Comparison of ENCODE assay signal across 22 cellular contexts in genomic region chr10:129440722-129441316, GRCh38. TPM values are rescaled to one million over a fixed set of nuclear protein-coding genes. Genes with fewer than 3 reads are reported as not detected.
DNase-seq lines count a peak whose midpoint lies in the region; ATAC-seq and TF ChIP-seq lines count a peak whose summit lies in the region.
"Had no signal": no experiment of that assay in that cellular context is flagged by ENCODE, and none has a peak within 500 bp of the region (broad histone marks: within the 10 kb centered on the region; RNA-seq: fewer than 3 reads in every experiment).

No MANE protein-coding gene starts in this region.

- H3F3A ChIP-seq in GM23338 (replicated peaks; ENCODE audit: low read depth), result no peaks in the 10 kb centered on the region

- no peak overlapping the region for H2BK5ac ChIP-seq in neuronal stem cell (ENCODE audit: low read length)

- peaks cover 22% of the 10 kb centered on the region; the same call in 1 of the 2 replicates for H3K9me2 ChIP-seq in GM23338 (ENCODE audit: insufficient read depth)

- peak overlapping the region; percentile 22 for H3K18ac ChIP-seq in neuronal stem cell (ENCODE audit: low read length)

- H3K4me3 Mint-ChIP-seq in GM23338, result no peak overlapping the region
- H3K4me3 Mint-ChIP-seq: CD4-positive, alpha-beta T cell; CD8-positive, alpha-beta T cell had no signal

- no peak for TF ChIP-seq CTCF in GM23338 (conservative IDR thresholded peaks at IDR 0.05; ENCODE audit: low read depth in 2 of 2)

- H3K27ac ChIP-seq in GM23338 (ENCODE audit: low read depth) (no peak overlapping the region), neuronal stem cell (replicated peaks; ENCODE audit: low read length) (no peak overlapping the region)
- H3K27ac ChIP-seq: BLaER1 treated with 17β-estradiol and CSF1 and Interleukin-3, amounts not matched to agents 10 nM and 100 nM; C4-2B had no signal

- no peak overlapping the region for H4K8ac ChIP-seq in neuronal stem cell (ENCODE audit: low read depth, low read length)

- peaks cover 18% of the 10 kb centered on the region for H3K9me3 Mint-ChIP-seq in GM23338
- H3K9me3 Mint-ChIP-seq: CD4-positive, alpha-beta T cell; CD8-positive, alpha-beta T cell had no signal

- H4K91ac ChIP-seq in neuronal stem cell (ENCODE audit: low read depth, low read length, poor library complexity), result no peak overlapping the region

- H3K4me3 ChIP-seq in GM23338 (no peak overlapping the region), neuronal stem cell (ENCODE audit: low read length in 2 of 2) (no peak overlapping the region)
- H3K4me3 ChIP-seq: BLaER1 treated with 17β-estradiol and CSF1 and Interleukin-3, amounts not matched to agents 10 nM and 100 nM; GM12878 had no signal

- no peak overlapping the region for H3K27ac Mint-ChIP-seq in GM23338
- H3K27ac Mint-ChIP-seq: CD4-positive, alpha-beta T cell; CD8-positive, alpha-beta T cell had no signal

- H3K4me1 ChIP-seq in GM23338 (ENCODE audit: insufficient read depth) (peaks cover 8% of the 10 kb centered on the region), neuronal stem cell (ENCODE audit: control insufficient read depth in 2 of 2, insufficient read depth in 1 of 2, low read depth in 1 of 2, low read length in 2 of 2) (no peaks in the 10 kb centered on the region)
- H3K4me1 ChIP-seq: BE2C had no signal

- H3K14ac ChIP-seq in neuronal stem cell (ENCODE audit: low read length), result no peak overlapping the region

- H3K79me1 ChIP-seq in neuronal stem cell (ENCODE audit: low read depth, low read length), result no peaks in the 10 kb centered on the region

- no peak overlapping the region for H2BK120ac ChIP-seq in neuronal stem cell (ENCODE audit: low read depth, low read length)

- DNase-seq in GM23338 (ENCODE audit: low spot score) (no peak), islet precursor cell (peak; percentile 43), neuronal stem cell (ENCODE audit: low spot score) (no peak), NCI-H1694 (lab: John Stamatoyannopoulos, UW) (no peak)
- DNase-seq: 8988T; ACHN; BE2C; Caco-2; Calu3; CD4-positive, alpha-beta T cell; DMS 273 treated with DMSO at 0.1 percent for 48 hours; DMS153; DMS53; DND-41; EL; GDM1 had no signal

- peaks cover 18% of the 10 kb centered on the region for H3K36me3 Mint-ChIP-seq in GM23338 (ENCODE audit: low read depth)
- H3K36me3 Mint-ChIP-seq: CD8-positive, alpha-beta T cell had no signal

- no peaks in the 10 kb centered on the region for H3K79me2 ChIP-seq in GM23338 (replicated peaks; ENCODE audit: insufficient read depth)

- no peak overlapping the region for H2AK5ac ChIP-seq in neuronal stem cell (ENCODE audit: low read depth, low read length)

- H3K4me1 Mint-ChIP-seq in GM23338, result peaks cover 22% of the 10 kb centered on the region

- H4K20me1 ChIP-seq in GM23338 (replicated peaks; ENCODE audit: insufficient read depth), result no peaks in the 10 kb centered on the region
- H4K20me1 ChIP-seq: BLaER1 treated with 17β-estradiol and CSF1 and Interleukin-3, amounts not matched to agents 10 nM and 100 nM had no signal

- no peak overlapping the region for H3K9ac ChIP-seq in neuronal stem cell (ENCODE audit: low read depth, low read length, poor library complexity)
- H3K9ac ChIP-seq: BLaER1 treated with 17β-estradiol and CSF1 and Interleukin-3, amounts not matched to agents 10 nM and 100 nM had no signal

- H3K23ac ChIP-seq in neuronal stem cell (ENCODE audit: low read depth, low read length, poor library complexity), result no peak overlapping the region

- ATAC-seq in GM23338, result no peak
- no peak for ATAC-seq in HG02678 (IDR thresholded peaks at IDR 0.05; ENCODE audit: unreplicated experiment)
- no peak for ATAC-seq in GM21619 (IDR thresholded peaks at IDR 0.05; ENCODE audit: unreplicated experiment)
- ATAC-seq: CD8-positive, alpha-beta T cell; GM12878 had no signal

- H3K36me3 ChIP-seq in GM23338 (ENCODE audit: insufficient read depth), result no peaks in the 10 kb centered on the region
- no peaks in the 10 kb centered on the region for H3K36me3 ChIP-seq in neuronal stem cell (replicated peaks in 1 of 2; ENCODE audit: control insufficient read depth in 2 of 2, insufficient read depth in 2 of 2, low read length in 2 of 2)
- H3K36me3 ChIP-seq: BE2C; BLaER1 treated with 17β-estradiol and CSF1 and Interleukin-3, amounts not matched to agents 10 nM and 100 nM had no signal

- H2AFZ ChIP-seq in GM23338, result 0 out of 2 replicates have a peak overlapping the region, but pooled peaks have one; percentile 32
- H2AFZ ChIP-seq in neuronal stem cell (ENCODE audit: low read length), result no peak overlapping the region

- no CpG with 5 or more reads among the region's 7 CpGs for WGBS in neuronal stem cell (ENCODE audit: extremely low coverage in 2 of 2, insufficient read length in 2 of 2, insufficient replicate concordance in 1 of 2), 2 donors

- no peak overlapping the region for H3K4me2 ChIP-seq in GM23338
- no peak overlapping the region for H3K4me2 ChIP-seq in neuronal stem cell (ENCODE audit: insufficient read depth, low read length, poor library complexity, severe bottlenecking)
- H3K4me2 ChIP-seq: BLaER1 treated with 17β-estradiol and CSF1 and Interleukin-3, amounts not matched to agents 10 nM and 100 nM had no signal

- H3K27me3 Mint-ChIP-seq in GM23338 (ENCODE audit: insufficient read depth, low read depth, poor library complexity), result peaks cover 3% of the 10 kb centered on the region

- H3K9me3 ChIP-seq in neuronal stem cell (replicated peaks in 1 of 2; ENCODE audit: control insufficient read depth in 2 of 2, insufficient read depth in 1 of 2, low read depth in 1 of 2, low read length in 2 of 2), result peaks cover 0 to 6% of the 10 kb centered on the region in 2 donors
- H3K9me3 ChIP-seq: BE2C, Caco-2 had no signal

- no peak overlapping the region for H3K4ac ChIP-seq in neuronal stem cell (ENCODE audit: low read length)

- H2BK12ac ChIP-seq in neuronal stem cell (ENCODE audit: low read length), result no peak overlapping the region

- H2BK15ac ChIP-seq in neuronal stem cell (ENCODE audit: low read length), result no peak overlapping the region

- H3K27me3 ChIP-seq in GM23338 (ENCODE audit: insufficient read depth) (no peaks in the 10 kb centered on the region), neuronal stem cell (ENCODE audit: control insufficient read depth in 3 of 3, insufficient read depth in 3 of 3, low read depth in 1 of 3, low read length in 3 of 3) (no peaks in the 10 kb centered on the region)
- H3K27me3 ChIP-seq: BE2C; BLaER1 treated with 17β-estradiol and CSF1 and Interleukin-3, amounts not matched to agents 10 nM and 100 nM had no signal

TF ChIP-seq in GM23338, 12 proteins besides CTCF, POLR2A, EP300 and RAD21 (continues in another document):
- TF ChIP-seq REST (IDR thresholded peaks at IDR 0.05; ENCODE audit: unreplicated experiment), result no peak
- no peak for TF ChIP-seq ETS1 (IDR thresholded peaks at IDR 0.05)
- TF ChIP-seq POLR2AphosphoS5 (IDR thresholded peaks at IDR 0.05; ENCODE audit: low read depth), result no peak
- TF ChIP-seq ZNF331 (CRISPR knock-in tag; IDR thresholded peaks at IDR 0.05; ENCODE audit: low read depth), result no peak
- no peak for TF ChIP-seq JUNB (IDR thresholded peaks at IDR 0.05; ENCODE audit: unreplicated experiment)
- no peak for TF ChIP-seq EZH2phosphoT487 (IDR thresholded peaks at IDR 0.05; ENCODE audit: unreplicated experiment)
- no peak for TF ChIP-seq EZH2 (IDR thresholded peaks at IDR 0.05; ENCODE audit: low read depth, unreplicated experiment)
- no peak for TF ChIP-seq CREB1 (CRISPR knock-in tag; IDR thresholded peaks at IDR 0.05; ENCODE audit: low read depth)

RNA-seq across cellular contexts. Expression of gene MGMT, which starts 26.2 kb away (rescaled TPM):
- 19.3 and 21.9 TPM in 2 replicates for total RNA-seq in GM23338 (2014; rRNA removed; shearing (Covaris generic))
- 19.2 and 21.9 TPM in 2 replicates for polyA plus RNA-seq in GM23338 (2016; fragmentation: Nextera tagmentation; extraction: Ambion mirVana)
- polyA plus RNA-seq in neuronal stem cell (2013, experiment 1 of 2), result 17.3 TPM
- polyA plus RNA-seq in neuronal stem cell (2013, experiment 2 of 2), result 16.8 TPM
